21 cellular contexts compared by ENCODE assay signal in the genomic region with DNA sequence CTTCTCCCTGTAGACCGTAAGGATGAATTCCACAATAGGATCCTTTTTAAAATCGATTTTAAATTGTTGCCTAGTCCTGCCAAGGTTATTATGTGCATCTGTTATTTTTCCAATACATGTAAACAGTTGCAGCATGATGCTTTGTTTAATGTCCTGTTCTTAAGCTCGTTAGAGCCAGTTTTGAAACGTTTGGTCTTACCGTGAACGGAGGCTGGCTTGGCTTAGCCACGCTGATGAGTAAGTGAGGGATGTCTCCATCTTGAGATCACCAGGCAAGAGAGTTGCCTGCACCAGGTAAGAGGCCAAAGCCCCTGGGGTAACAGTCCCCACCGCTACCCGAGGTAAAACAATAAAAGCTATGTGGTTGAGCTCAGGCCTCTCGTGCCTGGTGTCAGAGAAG. TPM values are rescaled to one million over a fixed set of nuclear protein-coding genes. Genes with fewer than 3 reads are reported as not detected.
DNase-seq lines count a peak whose midpoint lies in the region; ATAC-seq, FAIRE-seq and TF ChIP-seq lines count a peak whose summit lies in the region.
"Had no signal": no experiment of that assay in that cellular context is flagged by ENCODE, and none has a peak within 500 bp of the region (broad histone marks: within the 10 kb centered on the region; RNA-seq: fewer than 3 reads in every experiment).

No MANE protein-coding gene starts in this region.

- no peak overlapping the region for H3K9ac ChIP-seq in smooth muscle cell (ENCODE audit: low read depth)

- H3K4me3 ChIP-seq in ACC112 (ENCODE audit: low read depth, low read length) (peak overlapping the region; percentile 65), body of pancreas (no peak overlapping the region), smooth muscle cell (no peak overlapping the region)

- DNase-seq in body of pancreas = no peak
- DNase-seq in iris pigment epithelial cell (ENCODE audit: low read depth) = peak; percentile 71
- no peak for DNase-seq in smooth muscle cell (lab: John Stamatoyannopoulos, UW; ENCODE audit: unreplicated experiment)
- DNase-seq in D721Med (ENCODE audit: insufficient read length, low spot score) = no peak
- DNase-seq in RKO (ENCODE audit: low spot score) = no peak
- no peak for DNase-seq in MV-4-11 (lab: John Stamatoyannopoulos, UW)
- DNase-seq: activated CD4-positive, alpha-beta T cell treated with anti-CD3 and anti-CD28 coated beads for 48 hours; activated CD8-positive, alpha-beta memory T cell treated with anti-CD3 and anti-CD28 coated beads, Interleukin-2, amount 50 U/mL, for 4 hours; activated gamma-delta T cell treated with Interleukin-2 at 50 U/mL for 16 hours; H9; NCI-H2081; NCI-H510A treated with DMSO at 0.1 percent for 48 hours; SHP77; stimulated activated CD4-positive, alpha-beta T cell treated with anti-CD3 and anti-CD28 coated beads, Interleukin-4, amount 100 ng/mL, for 4 hours; stimulated activated CD8-positive, alpha-beta memory T cell treated with anti-CD3 and anti-CD28 coated beads, Interleukin-4, amount 100 ng/mL, for 48 hours; T-helper 2 cell had no signal

- no peak for ATAC-seq in body of pancreas
- no peak for ATAC-seq in GM18868 (IDR thresholded peaks at IDR 0.05; ENCODE audit: unreplicated experiment)

- H3K9me3 ChIP-seq in body of pancreas (no peaks in the 10 kb centered on the region), smooth muscle cell (replicated peaks; ENCODE audit: low read depth) (no peaks in the 10 kb centered on the region)

- H3K27me3 ChIP-seq in ACC112 (ENCODE audit: insufficient read depth, low read length) (no peaks in the 10 kb centered on the region), body of pancreas (no peaks in the 10 kb centered on the region), smooth muscle cell (ENCODE audit: low read depth) (no peaks in the 10 kb centered on the region)

- H4K20me1 ChIP-seq in smooth muscle cell (ENCODE audit: low read depth) = peaks cover 3% of the 10 kb centered on the region

- no peak for TF ChIP-seq POLR2A in body of pancreas (IDR thresholded peaks at IDR 0.05)

- no peak overlapping the region for H3K4me2 ChIP-seq in smooth muscle cell

- intact Hi-C loops in body of pancreas (cut with DNase I) = no loop called here

- WGBS in body of pancreas, 2 donors = 59 to 66% methylated on average over 10 of the region's 10 CpGs
- WGBS in smooth muscle cell (ENCODE audit: low lambda C conversion rate) = 88% methylated on average over 10 of the region's 10 CpGs

- H3F3A ChIP-seq in smooth muscle cell (ENCODE audit: low read depth) = peaks cover under 1% of the 10 kb centered on the region

- no peak for FAIRE-seq in D721Med (lab: Jason Lieb, UNC)
- FAIRE-seq: A204.1 had no signal

- H3K27ac ChIP-seq in ACC112 (ENCODE audit: low read depth, low read length) (peak overlapping the region; percentile 68), body of pancreas (peak overlapping the region in 3 of 4 donors; percentile 30 to 78 (median 75)), smooth muscle cell (ENCODE audit: low read depth) (peak overlapping the region; percentile 56)
- H3K27ac ChIP-seq: C4-2B, HL-60 had no signal

- H3K36me3 ChIP-seq in ACC112 (ENCODE audit: insufficient read depth, low read length) (peaks cover 26% of the 10 kb centered on the region; the same call in 1 of the 2 replicates), body of pancreas (replicated peaks in 1 of 2; ENCODE audit: insufficient read depth in 1 of 2, low read depth in 2 of 2) (peaks cover 0 to 5% of the 10 kb centered on the region in 2 donors), smooth muscle cell (ENCODE audit: low read depth) (no peaks in the 10 kb centered on the region)

- H2AFZ ChIP-seq in ACC112 (ENCODE audit: low read length, unreplicated experiment) = no peak overlapping the region
- H2AFZ ChIP-seq in smooth muscle cell (ENCODE audit: low read depth) = no peak overlapping the region

- no peaks in the 10 kb centered on the region for H3K79me2 ChIP-seq in ACC112 (ENCODE audit: control insufficient read depth, insufficient read depth, low read length, unreplicated experiment)
- H3K79me2 ChIP-seq in smooth muscle cell (ENCODE audit: low read depth) = no peaks in the 10 kb centered on the region

- H3K4me1 ChIP-seq in ACC112 (ENCODE audit: control insufficient read depth, insufficient read depth, low read length, unreplicated experiment) (peaks cover 22% of the 10 kb centered on the region), body of pancreas (peaks cover 37% of the 10 kb centered on the region), smooth muscle cell (ENCODE audit: low read depth) (no peaks in the 10 kb centered on the region)

- no peak for TF ChIP-seq CTCF in body of pancreas (IDR thresholded peaks at IDR 0.05)
- TF ChIP-seq CTCF in smooth muscle cell (IDR thresholded peaks at IDR 0.05; ENCODE audit: borderline replicate concordance, insufficient read depth, poor library complexity, severe bottlenecking) = no peak
- no peak for TF ChIP-seq CTCF in D721Med (IDR thresholded peaks at IDR 0.05; ENCODE audit: insufficient read depth, missing control alignments)

RNA-seq across cellular contexts. Expression of a gene that starts 17.3 kb away (rescaled TPM):
- 10 to 100 TPM in 1 of 2 donors, 1 to 10 TPM in 1; 8.6 to 11.9 TPM for total RNA-seq in body of pancreas
- total RNA-seq in smooth muscle cell = 22.2 and 29.9 TPM in 2 replicates
- polyA plus RNA-seq in smooth muscle cell = 74.0 and 97.6 TPM in 2 replicates

RNA-seq across cellular contexts. Expression of a gene that starts 30.6 kb away (rescaled TPM):
- total RNA-seq in body of pancreas = 10 to 100 TPM in 1 of 2 donors, 1 to 10 TPM in 1; 9.9 to 27.7 TPM
- total RNA-seq in smooth muscle cell = 8.7 and 11.3 TPM in 2 replicates
- 17.5 and 23.7 TPM in 2 replicates for polyA plus RNA-seq in smooth muscle cell

RNA-seq across cellular contexts. Expression of a gene that starts 39.9 kb away (rescaled TPM):
- total RNA-seq in body of pancreas (10 to 100 TPM; 33.7 to 68.9 TPM), smooth muscle cell (84.3 and 92.6 TPM in 2 replicates)
- 184 and 194 TPM in 2 replicates for polyA plus RNA-seq in smooth muscle cell
